ENCODE assay signal across 8 cellular contexts in the genomic region with DNA sequence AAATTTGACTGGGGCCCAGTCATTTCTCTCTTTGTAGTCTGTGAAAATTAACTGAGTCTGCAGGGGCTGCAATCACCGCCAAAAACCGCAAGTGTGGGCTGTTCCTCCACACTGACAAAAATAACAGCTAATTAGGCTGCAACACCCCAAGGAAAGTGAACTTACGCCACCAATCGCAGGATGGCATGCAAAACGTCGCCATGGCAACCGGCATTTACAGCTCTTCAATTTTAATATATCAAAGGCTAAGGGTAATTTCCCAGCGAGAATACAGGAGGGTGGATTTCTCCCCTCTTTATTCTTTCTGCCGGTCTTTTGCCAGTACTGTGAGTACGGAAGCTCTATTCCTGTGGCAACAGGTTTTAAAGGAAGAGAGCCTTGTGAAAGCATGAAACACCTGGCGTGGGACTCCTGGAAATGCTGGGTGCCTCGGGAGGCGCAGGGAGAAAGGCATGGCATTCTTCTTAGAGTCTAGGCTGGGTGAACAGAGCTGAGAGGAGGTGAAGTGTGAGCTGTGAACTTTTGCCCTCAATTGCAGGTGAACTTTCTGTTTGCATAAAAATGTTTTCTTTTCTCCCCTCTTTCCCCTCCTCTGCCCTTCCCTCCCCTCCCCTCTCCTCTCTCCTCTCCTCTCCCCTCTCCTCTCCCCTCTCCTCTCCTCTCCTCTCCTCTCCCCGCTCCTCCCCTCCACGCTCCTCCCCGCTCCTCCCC.
A peak's percentile ranks its signal among the peaks of the same experiment; 100 is the strongest.
DNase-seq lines count a peak whose midpoint lies in the region; ATAC-seq lines count a peak whose summit lies in the region.

No MANE protein-coding gene starts in this region.

- peak overlapping the region; percentile 35 for H3K27ac ChIP-seq in CD8-positive, alpha-beta memory T cell (ENCODE audit: low read depth, low read length)
- H3K27ac ChIP-seq in HUES6 (ENCODE audit: low read depth, low read length), result no peak overlapping the region
- peak overlapping the region; percentile 73 for H3K27ac ChIP-seq in naive thymus-derived CD4-positive, alpha-beta T cell (ENCODE audit: low read depth, low read length)

- POLR2A ChIA-PET in CD8-positive, alpha-beta memory T cell (lab: Charles Lee), result no interaction called here
- POLR2A ChIA-PET in naive thymus-derived CD4-positive, alpha-beta T cell (lab: Charles Lee), result no interaction called here

- no peaks in the 10 kb centered on the region for H3K27me3 ChIP-seq in CD8-positive, alpha-beta memory T cell (ENCODE audit: insufficient read depth, low read length, poor library complexity, severe bottlenecking)
- no peaks in the 10 kb centered on the region for H3K27me3 ChIP-seq in HUES6 (ENCODE audit: control insufficient read depth, insufficient read depth, low read length)
- no peaks in the 10 kb centered on the region for H3K27me3 ChIP-seq in naive thymus-derived CD4-positive, alpha-beta T cell (ENCODE audit: control insufficient read depth in 2 of 2, insufficient read depth in 2 of 2, low read length in 2 of 2)

- ATAC-seq in GM21381 (IDR thresholded peaks at IDR 0.05; ENCODE audit: unreplicated experiment), result peak; percentile 67
- ATAC-seq in naive thymus-derived CD4-positive, alpha-beta T cell, result peak; percentile 89
- ATAC-seq in stimulated activated naive CD8-positive, alpha-beta T cell treated with anti-CD3 and anti-CD28 coated beads, Interleukin-15, Interleukin-2, amounts not matched to agents 100 U/mL and 50 U/mL, for 24 hours, result peak; percentile 89

- peak overlapping the region; percentile 83 to 96 (median 94) for H3K27ac Mint-ChIP-seq in CD8-positive, alpha-beta memory T cell
- peak overlapping the region; percentile 99 for H3K27ac Mint-ChIP-seq in activated naive CD4-positive, alpha-beta T cell treated with anti-CD3 and anti-CD28 coated beads, Interleukin-2, amount 50 U/mL, for 24 hours
- H3K27ac Mint-ChIP-seq in naive thymus-derived CD4-positive, alpha-beta T cell, result peak overlapping the region in 8 of 9 donors; percentile 83 to 96 (median 92)

- CTCF ChIA-PET in CD8-positive, alpha-beta memory T cell (lab: Charles Lee), result interaction anchor here (0.9 to 1.4 kb wide), 2 partner anchors 44 to 58 kb away, joined by 3 to 4 read pairs; no protein-coding TSS in a partner anchor
- CTCF ChIA-PET in naive thymus-derived CD4-positive, alpha-beta T cell (lab: Charles Lee), result interaction anchor here (1.4 kb wide), 1 partner anchor 44 kb away, joined by 3 read pairs; no protein-coding TSS in a partner anchor

- H3K9ac ChIP-seq in HUES6 (ENCODE audit: low read length), result no peak overlapping the region

- intact Hi-C loops in naive thymus-derived CD4-positive, alpha-beta T cell (cut with micrococcal nuclease), result loop anchor here in 1 of 2 donors (2.0 kb wide), 1 partner anchor 58 kb away; no protein-coding TSS in a partner anchor

- H3K36me3 Mint-ChIP-seq in CD8-positive, alpha-beta memory T cell, result no peaks in the 10 kb centered on the region
- no peaks in the 10 kb centered on the region for H3K36me3 Mint-ChIP-seq in activated naive CD4-positive, alpha-beta T cell treated with anti-CD3 and anti-CD28 coated beads, Interleukin-2, amount 50 U/mL, for 24 hours
- no peaks in the 10 kb centered on the region for H3K36me3 Mint-ChIP-seq in naive thymus-derived CD4-positive, alpha-beta T cell

- H3K9me3 Mint-ChIP-seq in CD8-positive, alpha-beta memory T cell, result no peaks in the 10 kb centered on the region
- H3K9me3 Mint-ChIP-seq in activated naive CD4-positive, alpha-beta T cell treated with anti-CD3 and anti-CD28 coated beads, Interleukin-2, amount 50 U/mL, for 24 hours, result no peaks in the 10 kb centered on the region
- no peaks in the 10 kb centered on the region for H3K9me3 Mint-ChIP-seq in naive thymus-derived CD4-positive, alpha-beta T cell

- no peaks in the 10 kb centered on the region for H3K36me3 ChIP-seq in CD8-positive, alpha-beta memory T cell (ENCODE audit: insufficient read depth, low read length)
- no peaks in the 10 kb centered on the region for H3K36me3 ChIP-seq in HUES6 (ENCODE audit: control insufficient read depth, insufficient read depth, low read length)
- H3K36me3 ChIP-seq in naive thymus-derived CD4-positive, alpha-beta T cell (ENCODE audit: control insufficient read depth in 2 of 3, insufficient read depth in 3 of 3, low read length in 3 of 3), result no peaks in the 10 kb centered on the region

- DNase-seq in CD8-positive, alpha-beta memory T cell, result peak; percentile 69 to 89 (median 74)
- DNase-seq in SKM-1 treated with dmso at 0.1 percent for 144 hours (lab: John Stamatoyannopoulos, UW; ENCODE audit: unreplicated experiment) (peak; percentile 50), T1000 (lab: John Stamatoyannopoulos, UW) (no peak)
- DNase-seq in naive thymus-derived CD4-positive, alpha-beta T cell, result peak; percentile 37 to 87 (median 76)
- peak; percentile 84 for DNase-seq in stimulated activated naive CD8-positive, alpha-beta T cell treated with anti-CD3 and anti-CD28 coated beads, Interleukin-15, Interleukin-2, amounts not matched to agents 100 U/mL and 50 U/mL, for 24 hours

- H3K27me3 Mint-ChIP-seq in CD8-positive, alpha-beta memory T cell, result peaks cover 0 to 1% of the 10 kb centered on the region in 2 donors
- H3K27me3 Mint-ChIP-seq in activated naive CD4-positive, alpha-beta T cell treated with anti-CD3 and anti-CD28 coated beads, Interleukin-2, amount 50 U/mL, for 24 hours, result no peaks in the 10 kb centered on the region
- H3K27me3 Mint-ChIP-seq in naive thymus-derived CD4-positive, alpha-beta T cell, result peaks cover 0 to 8% (median 0%) of the 10 kb centered on the region in 5 donors

- H3K4me3 ChIP-seq in CD8-positive, alpha-beta memory T cell (ENCODE audit: low read length), result peak overlapping the region; percentile 50
- peak overlapping the region; percentile 40 for H3K4me3 ChIP-seq in HUES6 (ENCODE audit: low read depth, low read length)
- H3K4me3 ChIP-seq in naive thymus-derived CD4-positive, alpha-beta T cell (ENCODE audit: low read length), result peak overlapping the region; percentile 38

- peaks cover 9% of the 10 kb centered on the region for H3K4me1 ChIP-seq in CD8-positive, alpha-beta memory T cell (ENCODE audit: insufficient read depth, low read length)
- H3K4me1 ChIP-seq in HUES6 (ENCODE audit: control insufficient read depth, insufficient read depth, low read length), result peaks cover 4% of the 10 kb centered on the region; the same call in 1 of the 2 replicates
- peaks cover 0 to 4% of the 10 kb centered on the region in 2 donors for H3K4me1 ChIP-seq in naive thymus-derived CD4-positive, alpha-beta T cell (ENCODE audit: control insufficient read depth in 2 of 2, insufficient read depth in 2 of 2, low read length in 2 of 2)

- H3K4me3 Mint-ChIP-seq in CD8-positive, alpha-beta memory T cell, result peak overlapping the region; percentile 49 to 92 (median 83)
- H3K4me3 Mint-ChIP-seq in activated naive CD4-positive, alpha-beta T cell treated with anti-CD3 and anti-CD28 coated beads, Interleukin-2, amount 50 U/mL, for 24 hours, result peak overlapping the region; percentile 91
- H3K4me3 Mint-ChIP-seq in naive thymus-derived CD4-positive, alpha-beta T cell, result peak overlapping the region; percentile 59 to 89 (median 82)

- peaks cover 13 to 29% (median 22%) of the 10 kb centered on the region in 3 donors for H3K4me1 Mint-ChIP-seq in CD8-positive, alpha-beta memory T cell
- H3K4me1 Mint-ChIP-seq in activated naive CD4-positive, alpha-beta T cell treated with anti-CD3 and anti-CD28 coated beads, Interleukin-2, amount 50 U/mL, for 24 hours, result peaks cover 33% of the 10 kb centered on the region
- H3K4me1 Mint-ChIP-seq in naive thymus-derived CD4-positive, alpha-beta T cell, result peaks cover 8 to 37% (median 25%) of the 10 kb centered on the region in 7 donors

- H3K9me3 ChIP-seq in CD8-positive, alpha-beta memory T cell (ENCODE audit: low read length), result no peaks in the 10 kb centered on the region
- no peaks in the 10 kb centered on the region for H3K9me3 ChIP-seq in HUES6 (ENCODE audit: control insufficient read depth, insufficient read depth, low read depth, low read length)
- H3K9me3 ChIP-seq in naive thymus-derived CD4-positive, alpha-beta T cell (ENCODE audit: control insufficient read depth in 2 of 3, low read length in 3 of 3), result no peaks in the 10 kb centered on the region
